Comparison of ENCODE assay signal across 1 cellular context in genomic region chr5:176514244-176514918, GRCh38.
A peak's percentile ranks its signal among the peaks of the same experiment; 100 is the strongest.
TF ChIP-seq lines count a peak whose summit lies in the region.

No MANE protein-coding gene starts in this region.

TF ChIP-seq in K562, 482 proteins besides CTCF, POLR2A, EP300 and RAD21:
- peak; percentile 76; the same call in 1 of the 2 replicates for TF ChIP-seq SMARCA5 (IDR thresholded peaks at IDR 0.05)
- no peak for TF ChIP-seq ZBTB2 (IDR thresholded peaks at IDR 0.05)
- 0 out of 2 replicates have a peak, but pooled peaks have one; percentile 35 for TF ChIP-seq ELF1 (tag; IDR thresholded peaks at IDR 0.05)
- TF ChIP-seq ZNF311 (CRISPR knock-in tag; IDR thresholded peaks at IDR 0.05) = no peak
- no peak for TF ChIP-seq ATF1 (CRISPR knock-in tag; IDR thresholded peaks at IDR 0.05)
- peak; percentile 71 for TF ChIP-seq ATF1 (tag; IDR thresholded peaks at IDR 0.05)
- peak; percentile 95 for TF ChIP-seq ZNF121 (CRISPR knock-in tag; conservative IDR thresholded peaks at IDR 0.05)
- 0 out of 2 replicates have a peak, but pooled peaks have one; percentile 5 for TF ChIP-seq ZNF384 (IDR thresholded peaks at IDR 0.05; ENCODE audit: low read depth, low read length)
- no peak for TF ChIP-seq E2F4 (CRISPR knock-in tag; IDR thresholded peaks at IDR 0.05; ENCODE audit: low read depth)
- TF ChIP-seq CREM (IDR thresholded peaks at IDR 0.05; ENCODE audit: low read depth) = peak; percentile 59; the same call in 1 of the 2 replicates
- TF ChIP-seq ZKSCAN8 (CRISPR knock-in tag; IDR thresholded peaks at IDR 0.05) = no peak
- no peak for TF ChIP-seq MCM2 (IDR thresholded peaks at IDR 0.05; ENCODE audit: low read depth)
- TF ChIP-seq FOSL1 (tag; conservative IDR thresholded peaks at IDR 0.05) = no peak
- 0 out of 2 replicates have a peak, but pooled peaks have one; percentile 13 for TF ChIP-seq BCOR (IDR thresholded peaks at IDR 0.05)
- 0 out of 2 replicates have a peak, but pooled peaks have one; percentile 2 for TF ChIP-seq JUND (IDR thresholded peaks at IDR 0.05; ENCODE audit: borderline replicate concordance, low read depth, low read length)
- no peak for TF ChIP-seq JUND (tag; IDR thresholded peaks at IDR 0.05; ENCODE audit: borderline replicate concordance, low read depth, low read length)
- no peak for TF ChIP-seq ZNF785 (CRISPR knock-in tag; IDR thresholded peaks at IDR 0.05)
- TF ChIP-seq PHF8 (IDR thresholded peaks at IDR 0.05; ENCODE audit: borderline replicate concordance, low read length) = peak; percentile 25; the same call in 1 of the 2 replicates
- TF ChIP-seq ZFPM2 (CRISPR knock-in tag; IDR thresholded peaks at IDR 0.05) = no peak
- TF ChIP-seq ATF7 (IDR thresholded peaks at IDR 0.05) = 0 out of 2 replicates have a peak, but pooled peaks have one; percentile 41
